12 cellular contexts compared by ENCODE assay signal in the genomic region with DNA sequence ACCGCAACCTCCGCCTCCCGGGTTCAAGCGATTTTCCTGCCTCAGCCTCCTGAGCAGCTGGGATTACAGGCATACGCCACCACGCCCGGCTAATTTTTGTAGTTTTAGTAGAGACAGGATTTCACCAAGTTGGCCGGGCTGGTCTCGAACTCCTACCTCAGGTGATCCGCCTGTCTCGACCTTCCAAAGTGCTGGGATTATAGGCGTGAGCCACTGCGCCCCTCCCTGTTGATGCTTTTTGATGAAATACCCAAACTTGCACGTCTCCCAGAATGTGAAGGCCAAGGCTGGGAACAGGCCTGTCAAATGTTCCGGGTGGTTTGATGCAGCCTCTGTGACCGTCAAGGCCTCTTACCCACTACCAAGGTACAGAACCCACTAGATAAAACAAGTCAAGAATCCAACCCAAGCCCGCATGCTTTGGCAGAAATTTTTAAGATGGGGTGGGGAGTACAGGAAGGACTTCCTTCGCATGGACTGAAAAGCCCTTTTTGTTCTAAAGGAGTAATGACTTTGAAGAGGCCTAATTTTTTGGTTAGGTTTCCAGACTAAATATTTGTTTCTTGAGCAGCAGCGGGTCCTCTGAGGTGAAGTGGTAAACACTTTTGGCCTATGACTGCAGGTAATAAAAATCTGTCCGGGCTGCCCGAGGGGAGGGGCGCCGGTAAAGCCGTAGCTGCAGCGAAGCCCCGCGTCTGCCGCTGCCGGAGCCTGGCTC. TPM values are rescaled to one million over a fixed set of nuclear protein-coding genes. Genes with fewer than 3 reads are reported as not detected.
A peak's percentile ranks its signal among the peaks of the same experiment; 100 is the strongest.
DNase-seq lines count a peak whose midpoint lies in the region; ATAC-seq and TF ChIP-seq lines count a peak whose summit lies in the region.
"Had no signal": no experiment of that assay in that cellular context is flagged by ENCODE, and none has a peak within 500 bp of the region (broad histone marks: within the 10 kb centered on the region; RNA-seq: fewer than 3 reads in every experiment).

No MANE protein-coding gene starts in this region.

- TF ChIP-seq CTCF in brain (conservative IDR thresholded peaks at IDR 0.05) (no peak), neutrophil (IDR thresholded peaks at IDR 0.05) (no peak)

- peak overlapping the region; percentile 36 for H3K4me3 ChIP-seq in H7 (ENCODE audit: insufficient read depth, low read depth, low read length)
- H3K4me3 ChIP-seq in neutrophil (ENCODE audit: low read depth in 1 of 2, low read length in 1 of 2): peak overlapping the region; percentile 36 to 39

- peaks cover 54 to 57% of the 10 kb centered on the region in 2 experiments for H3K4me1 ChIP-seq in neutrophil (ENCODE audit: control insufficient read depth in 1 of 2, insufficient read depth in 1 of 2, low read depth in 1 of 2, low read length in 1 of 2)
- H3K4me1 ChIP-seq: breast epithelium had no signal

- H3K9me3 Mint-ChIP-seq in brain: peaks cover 0 to 14% (median 7%) of the 10 kb centered on the region in 5 experiments

- H3K27ac Mint-ChIP-seq in brain: no peak overlapping the region

- DNase-seq in H7 (no peak), OCI-M1 (lab: John Stamatoyannopoulos, UW) (no peak)
- DNase-seq: activated T-cell treated with anti-CD3 and anti-CD28 coated beads for 4 hours, NCI-H446 treated with DMSO at 0.1 percent for 48 hours had no signal

- H3K36me3 ChIP-seq in H7 (replicated peaks; ENCODE audit: control insufficient read depth, insufficient read depth, low read length): no peaks in the 10 kb centered on the region
- no peaks in the 10 kb centered on the region for H3K36me3 ChIP-seq in neutrophil
- H3K36me3 ChIP-seq: breast epithelium, suprapubic skin had no signal

- H3K4me3 Mint-ChIP-seq in brain: peak overlapping the region; percentile 85 to 91 (median 88)

- H3K27me3 Mint-ChIP-seq in brain: peaks cover 100% of the 10 kb centered on the region

- H3K36me3 Mint-ChIP-seq in brain: no peaks in the 10 kb centered on the region

- ATAC-seq in GM19397 (IDR thresholded peaks at IDR 0.05; ENCODE audit: unreplicated experiment) (no peak), HG03039 (IDR thresholded peaks at IDR 0.05; ENCODE audit: unreplicated experiment) (no peak)

- H3K27me3 ChIP-seq in H7 (ENCODE audit: control insufficient read depth, insufficient read depth, low read length) (peaks cover 98% of the 10 kb centered on the region), neutrophil (peaks cover 100% of the 10 kb centered on the region)

- H3K27ac ChIP-seq in neutrophil: no peak overlapping the region
- H3K27ac ChIP-seq: breast epithelium, suprapubic skin had no signal

- H3K9me3 ChIP-seq in neutrophil: no peaks in the 10 kb centered on the region
- H3K9me3 ChIP-seq: suprapubic skin had no signal

- H3K4me1 Mint-ChIP-seq in brain: peaks cover 51% of the 10 kb centered on the region

RNA-seq across cellular contexts. Expression of gene EVX2, which starts 3.7 kb away (rescaled TPM):
- not detected in 2 replicates for total RNA-seq in H7 (2014; rRNA removed; shearing (Covaris generic))
- polyA plus RNA-seq in brain (ENCODE audit: insufficient read depth, low read depth, low replicate concordance): 0.14 TPM
- total RNA-seq: breast epithelium, fibroblast of lung, suprapubic skin had no signal
- polyA plus RNA-seq: fibroblast of lung, keratinocyte had no signal

RNA-seq across cellular contexts. Expression of gene HOXD13, which starts 5.0 kb away (rescaled TPM):
- total RNA-seq in H7 (2014; rRNA removed; shearing (Covaris generic)): 0.07 TPM in 1 of 2 replicates, not detected in the other
- polyA plus RNA-seq in brain (ENCODE audit: insufficient read depth, low read depth, low replicate concordance): 9.8 TPM
- total RNA-seq: breast epithelium, fibroblast of lung had no signal
- polyA plus RNA-seq: fibroblast of lung, keratinocyte had no signal

RNA-seq across cellular contexts. Expression of gene HOXD12, which starts 12.1 kb away (rescaled TPM):
- total RNA-seq in H7 (2014; rRNA removed; shearing (Covaris generic)): not detected in 2 replicates
- 1.3 TPM for polyA plus RNA-seq in brain (ENCODE audit: insufficient read depth, low read depth, low replicate concordance)
- total RNA-seq: breast epithelium, fibroblast of lung, suprapubic skin had no signal
- polyA plus RNA-seq: fibroblast of lung, keratinocyte had no signal

RNA-seq across cellular contexts. Expression of gene HOXD11, which starts 19.6 kb away (rescaled TPM):
- total RNA-seq in H7 (2014; rRNA removed; shearing (Covaris generic)): 0.22 TPM in 1 of 2 replicates, not detected in the other
- polyA plus RNA-seq in brain (ENCODE audit: insufficient read depth, low read depth, low replicate concordance): 5.1 TPM
- total RNA-seq: fibroblast of lung, suprapubic skin had no signal
- polyA plus RNA-seq: fibroblast of lung, keratinocyte had no signal

RNA-seq across cellular contexts. Expression of gene HOXD10, which starts 29.1 kb away (rescaled TPM):
- 0.03 TPM in 1 of 2 replicates, not detected in the other for total RNA-seq in H7 (2014; rRNA removed; shearing (Covaris generic))
- polyA plus RNA-seq in brain (ENCODE audit: insufficient read depth, low read depth, low replicate concordance): 17.2 TPM
- total RNA-seq: fibroblast of lung had no signal
- polyA plus RNA-seq: fibroblast of lung, keratinocyte had no signal
